Comparison of ENCODE assay signal across 1 cellular context in the genomic region with DNA sequence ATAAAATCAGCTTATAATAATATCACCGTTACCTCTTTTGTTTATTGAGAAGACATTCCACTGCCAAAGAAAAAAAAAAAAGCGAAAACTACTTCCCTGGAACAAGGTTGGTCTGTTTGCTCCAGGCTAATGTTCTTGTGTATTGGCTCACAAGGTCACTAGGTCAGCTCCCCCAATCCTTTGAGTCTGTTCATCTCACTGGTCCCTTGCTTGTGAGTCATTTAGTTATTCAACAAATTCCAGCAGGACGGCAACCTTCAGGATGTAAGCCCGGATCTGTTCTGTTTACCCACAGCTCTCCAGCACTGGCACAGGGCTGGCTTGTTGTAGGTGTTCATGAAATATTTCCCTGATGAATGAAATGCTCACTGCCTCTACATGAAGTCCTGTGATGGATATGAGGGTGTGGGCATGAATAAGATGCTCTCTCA.
TF ChIP-seq lines count a peak whose summit lies in the region.

No MANE protein-coding gene starts in this region.

TF ChIP-seq in GM23338, 12 proteins besides CTCF, POLR2A, EP300 and RAD21:
- no peak for TF ChIP-seq STAT1 (IDR thresholded peaks at IDR 0.05; ENCODE audit: unreplicated experiment)
- TF ChIP-seq, protein P1, sequence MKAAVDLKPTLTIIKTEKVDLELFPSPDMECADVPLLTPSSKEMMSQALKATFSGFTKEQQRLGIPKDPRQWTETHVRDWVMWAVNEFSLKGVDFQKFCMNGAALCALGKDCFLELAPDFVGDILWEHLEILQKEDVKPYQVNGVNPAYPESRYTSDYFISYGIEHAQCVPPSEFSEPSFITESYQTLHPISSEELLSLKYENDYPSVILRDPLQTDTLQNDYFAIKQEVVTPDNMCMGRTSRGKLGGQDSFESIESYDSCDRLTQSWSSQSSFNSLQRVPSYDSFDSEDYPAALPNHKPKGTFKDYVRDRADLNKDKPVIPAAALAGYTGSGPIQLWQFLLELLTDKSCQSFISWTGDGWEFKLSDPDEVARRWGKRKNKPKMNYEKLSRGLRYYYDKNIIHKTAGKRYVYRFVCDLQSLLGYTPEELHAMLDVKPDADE (IDR thresholded peaks at IDR 0.05) = no peak
- no peak for TF ChIP-seq JUNB (IDR thresholded peaks at IDR 0.05; ENCODE audit: unreplicated experiment)
- TF ChIP-seq REST (IDR thresholded peaks at IDR 0.05; ENCODE audit: unreplicated experiment) = no peak
- no peak for TF ChIP-seq CREB1 (CRISPR knock-in tag; IDR thresholded peaks at IDR 0.05; ENCODE audit: low read depth)
- TF ChIP-seq EZH2 (IDR thresholded peaks at IDR 0.05; ENCODE audit: low read depth, unreplicated experiment) = no peak
- TF ChIP-seq POLR2AphosphoS5 (IDR thresholded peaks at IDR 0.05; ENCODE audit: low read depth) = no peak
- no peak for TF ChIP-seq NANOG (IDR thresholded peaks at IDR 0.05; ENCODE audit: borderline replicate concordance)
- no peak for TF ChIP-seq ZNF331 (CRISPR knock-in tag; IDR thresholded peaks at IDR 0.05; ENCODE audit: low read depth)
- TF ChIP-seq ZNF462 (CRISPR knock-in tag; IDR thresholded peaks at IDR 0.05) = no peak
- TF ChIP-seq ZNF114 (CRISPR knock-in tag; IDR thresholded peaks at IDR 0.05) = no peak
